Comparison of ENCODE assay signal across 20 cellular contexts in genomic region chr10:123139165-123139520, GRCh38. TPM values are rescaled to one million over a fixed set of nuclear protein-coding genes. Genes with fewer than 3 reads are reported as not detected.
A peak's percentile ranks its signal among the peaks of the same experiment; 100 is the strongest.
DNase-seq lines count a peak whose midpoint lies in the region; ATAC-seq, FAIRE-seq and TF ChIP-seq lines count a peak whose summit lies in the region.
"Had no signal": no experiment of that assay in that cellular context is flagged by ENCODE, and none has a peak within 500 bp of the region (broad histone marks: within the 10 kb centered on the region; RNA-seq: fewer than 3 reads in every experiment).

No MANE protein-coding gene starts in this region.

- no peak overlapping the region for H2AFZ ChIP-seq in HepG2 (ENCODE audit: low read length)
- H2AFZ ChIP-seq in keratinocyte (ENCODE audit: control insufficient read depth, low read length) = no peak overlapping the region

- intact Hi-C loops in HepG2 (cut with micrococcal nuclease; ENCODE audit: unreplicated experiment) (loop anchor here (5.0 kb wide), 1 partner anchor 128 kb away; no protein-coding TSS in a partner anchor), right lobe of liver (cut with DNase I) (loop anchor here in 1 of 2 donors (10.0 kb wide), 2 partner anchors 246 to 416 kb away; no protein-coding TSS in a partner anchor), Panc1 (cut with micrococcal nuclease; ENCODE audit: unreplicated experiment) (no loop called here)

- H3K4me2 ChIP-seq in HepG2 (ENCODE audit: low read depth, low read length) (peak overlapping the region; percentile 93), keratinocyte (ENCODE audit: control insufficient read depth, extremely low read depth, insufficient read depth, low read depth, low read length) (peak overlapping the region; percentile 22)

- TF ChIP-seq EP300 in HepG2 (IDR thresholded peaks at IDR 0.05; ENCODE audit: low read depth in 2 of 2, low read length in 2 of 2) (no peak), HepG2 (CRISPR knock-in tag; IDR thresholded peaks at IDR 0.05; ENCODE audit: borderline replicate concordance) (no peak)

- POLR2A ChIA-PET in HepG2 (lab: Yijun Ruan, JAX) (interaction anchor here (1.2 to 1.7 kb wide), 4 partner anchors 11 to 103 kb away, joined by 3 to 11 read pairs (median 4); partner anchors contain the start of gene BUB3), Panc1 (lab: Charles Lee) (no interaction called here)

- ATAC-seq in HepG2 = no peak
- ATAC-seq in right lobe of liver = no peak
- no peak for ATAC-seq in Panc1
- ATAC-seq in HG02763 (IDR thresholded peaks at IDR 0.05; ENCODE audit: unreplicated experiment) = no peak
- ATAC-seq: heart right ventricle had no signal

- 1% methylated on average over 7 of the region's 7 CpGs for WGBS in HepG2 (ENCODE audit: low lambda C conversion rate)
- 7% methylated on average over 7 of the region's 7 CpGs for WGBS in right lobe of liver (ENCODE audit: insufficient coverage, low coverage, low lambda C conversion rate, missing lambda C conversion rate)

- H3K9me3 ChIP-seq in HepG2 (ENCODE audit: low read length) (no peaks in the 10 kb centered on the region), right lobe of liver (no peaks in the 10 kb centered on the region), Panc1 (ENCODE audit: control insufficient read depth, insufficient read depth, low read depth, low read length) (no peaks in the 10 kb centered on the region), keratinocyte (ENCODE audit: control insufficient read depth, low read depth, low read length) (no peaks in the 10 kb centered on the region)
- H3K9me3 ChIP-seq in effector memory CD4-positive, alpha-beta T cell (ENCODE audit: control insufficient read depth, low read length) = no peaks in the 10 kb centered on the region
- H3K9me3 ChIP-seq: heart right ventricle had no signal

- no peaks in the 10 kb centered on the region for H3K79me2 ChIP-seq in HepG2 (ENCODE audit: insufficient read depth, low read length)
- H3K79me2 ChIP-seq in keratinocyte (ENCODE audit: control insufficient read depth, insufficient read depth, low read length) = no peaks in the 10 kb centered on the region

- no peaks in the 10 kb centered on the region for H3K9me1 ChIP-seq in keratinocyte (ENCODE audit: control insufficient read depth, extremely low read depth, insufficient read depth, low read length)

- TF ChIP-seq POLR2A in HepG2 (IDR thresholded peaks at IDR 0.05; ENCODE audit: insufficient read depth in 1 of 2, low read depth in 2 of 2, low read length in 2 of 2) (no peak), right lobe of liver (IDR thresholded peaks at IDR 0.05) (no peak)

- H3K4me3 Mint-ChIP-seq in nephron progenitor cell (no peak overlapping the region), glutamatergic neuron (ENCODE audit: unreplicated experiment) (no peak overlapping the region)

- H3K27ac Mint-ChIP-seq in nephron progenitor cell = no peak overlapping the region
- H3K27ac Mint-ChIP-seq in glutamatergic neuron (ENCODE audit: unreplicated experiment) = no peak overlapping the region
- H3K27ac Mint-ChIP-seq: activated T-helper 2 cell treated with anti-CD3 and anti-CD28 coated beads, Interferon-gamma antibody, Interleukin-2, Interleukin-4, amounts not matched to agents 10 μg/mL and 5 μg/mL and 100 μg/mL, durations not matched to agents 14 hours and 24 hours and 36 hours had no signal

- H3K4me3 ChIP-seq in HepG2 (replicated peaks in 1 of 3; ENCODE audit: insufficient read depth in 1 of 3, low read depth in 2 of 3, low read length in 3 of 3) = peak overlapping the region in 1 of 3 experiments; percentile 69; a peak in 1 of 6 replicates
- peak overlapping the region in 1 of 3 donors; percentile 35 for H3K4me3 ChIP-seq in right lobe of liver
- peak overlapping the region; percentile 31 to 56 for H3K4me3 ChIP-seq in Panc1 (ENCODE audit: low read depth in 2 of 2, low read length in 2 of 2)
- H3K4me3 ChIP-seq in keratinocyte (ENCODE audit: control insufficient read depth in 2 of 3, extremely low read depth in 1 of 3, insufficient read depth in 2 of 3, low read depth in 1 of 3, low read length in 3 of 3) = peak overlapping the region in 1 of 3 experiments; percentile 38
- H3K4me3 ChIP-seq in effector memory CD4-positive, alpha-beta T cell (ENCODE audit: insufficient read depth, low read depth, low read length, poor library complexity, severe bottlenecking) = no peak overlapping the region
- H3K4me3 ChIP-seq: heart right ventricle had no signal

- dilution Hi-C loops in keratinocyte (cut with MboI; ENCODE audit: extremely low pct_ligation_motif_present, low sequenced_read_pairs) = no loop called here

- FAIRE-seq in HepG2 (lab: Jason Lieb, UNC) = no peak
- FAIRE-seq in keratinocyte (lab: Jason Lieb, UNC) = no peak
- FAIRE-seq: TTC549 had no signal

- TF ChIP-seq RAD21 in HepG2 (CRISPR knock-in tag; IDR thresholded peaks at IDR 0.05) = no peak

- H3K36me3 ChIP-seq in HepG2 (replicated peaks in 1 of 2; ENCODE audit: control insufficient read depth in 1 of 2, insufficient read depth in 2 of 2, low read length in 2 of 2) = no peaks in the 10 kb centered on the region
- H3K36me3 ChIP-seq in right lobe of liver = no peaks in the 10 kb centered on the region
- 0 out of 2 replicates have a peak, but pooled peaks cover 3% of the 10 kb centered on the region for H3K36me3 ChIP-seq in Panc1 (ENCODE audit: control insufficient read depth, insufficient read depth, low read length)
- H3K36me3 ChIP-seq in keratinocyte (ENCODE audit: control insufficient read depth in 2 of 2, extremely low read depth in 1 of 2, insufficient read depth in 2 of 2, low read length in 2 of 2) = no peaks in the 10 kb centered on the region
- no peaks in the 10 kb centered on the region for H3K36me3 ChIP-seq in effector memory CD4-positive, alpha-beta T cell (ENCODE audit: control insufficient read depth, insufficient read depth, low read length)
- H3K36me3 ChIP-seq: heart right ventricle had no signal

- H3K4me1 ChIP-seq in HepG2 (ENCODE audit: insufficient read depth, low read length) (peaks cover 57% of the 10 kb centered on the region), right lobe of liver (peaks cover 0 to 53% (median 12%) of the 10 kb centered on the region in 4 donors), Panc1 (ENCODE audit: control insufficient read depth, insufficient read depth, low read length) (peaks cover 18% of the 10 kb centered on the region), keratinocyte (ENCODE audit: control insufficient read depth, extremely low read depth, insufficient read depth, low read length) (peaks cover 4% of the 10 kb centered on the region)
- H3K4me1 ChIP-seq in effector memory CD4-positive, alpha-beta T cell (ENCODE audit: control insufficient read depth, insufficient read depth, low read length, poor library complexity, severe bottlenecking) = peaks cover 61% of the 10 kb centered on the region

- H3K27me3 Mint-ChIP-seq in nephron progenitor cell (ENCODE audit: low read depth, poor library complexity) = peaks cover 100% of the 10 kb centered on the region
- peaks cover 42% of the 10 kb centered on the region for H3K27me3 Mint-ChIP-seq in glutamatergic neuron (ENCODE audit: unreplicated experiment)

- BruUV-seq in HepG2 (replicated peaks; lab: Mats Ljungman, UMichigan) = no TSS peak
- no TSS peak for BruUV-seq in Panc1 (replicated peaks; lab: Mats Ljungman, UMichigan)

- peaks cover 25% of the 10 kb centered on the region for H3K4me1 Mint-ChIP-seq in nephron progenitor cell
- peaks cover 18% of the 10 kb centered on the region for H3K4me1 Mint-ChIP-seq in glutamatergic neuron (ENCODE audit: low read depth, unreplicated experiment)

- no peak for DNase-seq in HepG2 (ENCODE audit: low spot score)
- no peak for DNase-seq in right lobe of liver
- DNase-seq in Panc1 (ENCODE audit: low read depth, low spot score) = no peak
- no peak for DNase-seq in keratinocyte (ENCODE audit: low read depth, low spot score)
- no peak for DNase-seq in nephron progenitor cell
- DNase-seq in glutamatergic neuron = no peak
- no peak for DNase-seq in effector memory CD4-positive, alpha-beta T cell
- DNase-seq: amniotic stem cell; cerebellar nuclear complex; DMS153; effector CD8-positive, alpha-beta T cell; heart right ventricle; Kasumi-1; NCI-H774; nucleus accumbens had no signal

- H4K20me1 ChIP-seq in HepG2 (ENCODE audit: insufficient read depth, low read length) (no peaks in the 10 kb centered on the region), keratinocyte (ENCODE audit: control insufficient read depth, extremely low read depth, insufficient read depth, low read length) (peaks cover 7% of the 10 kb centered on the region)

- CTCF ChIA-PET in HepG2 (lab: Yijun Ruan, JAX; ENCODE audit: low intra/inter-chr PET ratio, low total read pairs) (interaction anchor here (1.1 kb wide), 1 partner anchor 420 kb away, joined by 3 read pairs; no protein-coding TSS in a partner anchor), Panc1 (lab: Charles Lee) (interaction anchor here (0.5 kb wide), 1 partner anchor 419 kb away, joined by 4 read pairs; no protein-coding TSS in a partner anchor)

- in situ Hi-C loops in HepG2 (cut with HindIII; ENCODE audit: extremely low pct_ligation_motif_present, low pct_unique_long_range_greater_than_20kb) (no loop called here), Panc1 (cut with HindIII; ENCODE audit: low pct_unique_long_range_greater_than_20kb, low sequenced_read_pairs) (no loop called here)

- H3K36me3 Mint-ChIP-seq in nephron progenitor cell (ENCODE audit: low read depth) = no peaks in the 10 kb centered on the region
- no peaks in the 10 kb centered on the region for H3K36me3 Mint-ChIP-seq in glutamatergic neuron (ENCODE audit: unreplicated experiment)

- TF ChIP-seq CTCF in HepG2 (CRISPR knock-in tag; IDR thresholded peaks at IDR 0.05) (no peak), right lobe of liver (IDR thresholded peaks at IDR 0.05) (no peak), Panc1 (IDR thresholded peaks at IDR 0.05) (no peak), keratinocyte (optimal IDR thresholded peaks at IDR 0.05 in 1 of 3, IDR thresholded peaks at IDR 0.05 in 1 of 3, conservative IDR thresholded peaks at IDR 0.05 in 1 of 3; ENCODE audit: extremely low read depth in 1 of 3, insufficient read depth in 2 of 3, low read length in 3 of 3) (no peak), nephron progenitor cell (IDR thresholded peaks at IDR 0.05) (no peak), glutamatergic neuron (IDR thresholded peaks at IDR 0.05; ENCODE audit: partially characterized antibody, unreplicated experiment) (no peak)

- H3K27ac ChIP-seq in HepG2 (ENCODE audit: extremely low read length, insufficient read depth, low read length) = no peak overlapping the region
- no peak overlapping the region for H3K27ac ChIP-seq in right lobe of liver
- H3K27ac ChIP-seq in Panc1 (ENCODE audit: low read length) = peak overlapping the region; percentile 76
- H3K27ac ChIP-seq in keratinocyte (ENCODE audit: control insufficient read depth, insufficient read depth, low read length) = no peak overlapping the region
- no peak overlapping the region for H3K27ac ChIP-seq in effector memory CD4-positive, alpha-beta T cell (ENCODE audit: insufficient read depth, low read length, poor library complexity, severe bottlenecking)
- H3K27ac ChIP-seq: heart right ventricle had no signal

- no peak overlapping the region for H3K9ac ChIP-seq in HepG2 (ENCODE audit: insufficient read depth, low read depth, low read length)
- H3K9ac ChIP-seq in keratinocyte (ENCODE audit: control insufficient read depth, extremely low read depth, insufficient read depth, low read length) = no peak overlapping the region

- H3K27me3 ChIP-seq in HepG2 (ENCODE audit: control insufficient read depth in 1 of 2, insufficient read depth in 2 of 2, low read length in 2 of 2) (peaks cover 20 to 88% of the 10 kb centered on the region in 2 experiments; a peak in 4 of 5 replicates), right lobe of liver (peaks cover 35 to 85% of the 10 kb centered on the region in 2 donors), Panc1 (ENCODE audit: control insufficient read depth, insufficient read depth, low read length) (no peaks in the 10 kb centered on the region; the same call in 1 of the 2 replicates), keratinocyte (ENCODE audit: control insufficient read depth, extremely low read depth, insufficient read depth, low read length) (peaks cover 99% of the 10 kb centered on the region)
- peaks cover 92% of the 10 kb centered on the region for H3K27me3 ChIP-seq in effector memory CD4-positive, alpha-beta T cell (replicated peaks; ENCODE audit: control insufficient read depth, insufficient read depth, low read length, poor library complexity, severe bottlenecking)

- H3K9me3 Mint-ChIP-seq in nephron progenitor cell (no peaks in the 10 kb centered on the region), glutamatergic neuron (ENCODE audit: unreplicated experiment) (peaks cover 15% of the 10 kb centered on the region)
- H3K9me3 Mint-ChIP-seq: activated T-helper 2 cell treated with anti-CD3 and anti-CD28 coated beads, Interferon-gamma antibody, Interleukin-2, Interleukin-4, amounts not matched to agents 10 μg/mL and 5 μg/mL and 100 μg/mL, durations not matched to agents 14 hours and 24 hours and 36 hours had no signal

RNA-seq across cellular contexts. Expression of gene HMX3, which starts 3.4 kb away (rescaled TPM):
- not detected in 2 replicates for total RNA-seq in HepG2 (2016; rRNA removed; fragmentation: Illumina TruSeq; extraction: Trizol)
- total RNA-seq in HepG2 (2016; cell fraction: cytosol; rRNA removed; fragmentation: Illumina TruSeq; extraction: Trizol; ENCODE audit: low read depth) = not detected in 2 replicates
- total RNA-seq in HepG2 (2016; cell fraction: insoluble cytoplasmic fraction; rRNA removed; fragmentation: Illumina TruSeq; extraction: Trizol) = not detected in 2 replicates
- not detected in 2 replicates for total RNA-seq in HepG2 (2016; cell fraction: membrane; rRNA removed; fragmentation: Illumina TruSeq; extraction: Trizol)
- not detected in 2 replicates for total RNA-seq in HepG2 (2016; cell fraction: nucleus; rRNA removed; fragmentation: Illumina TruSeq; extraction: Trizol)
- not detected in 2 replicates for polyA plus RNA-seq in HepG2 (2011; rRNA removed)
- not detected in 2 replicates for polyA plus RNA-seq in HepG2 (2011; cell fraction: cytosol; rRNA removed)
- not detected in 2 replicates for polyA plus RNA-seq in HepG2 (2011; cell fraction: nucleus; rRNA removed)
- not detected in 2 replicates for polyA plus RNA-seq in HepG2 (2012)
- polyA plus RNA-seq in HepG2 (2016; cell fraction: cytosol; fragmentation: Illumina TruSeq; extraction: Trizol; ENCODE audit: low read depth) = not detected in 2 replicates
- polyA plus RNA-seq in HepG2 (2016; cell fraction: insoluble cytoplasmic fraction; fragmentation: Illumina TruSeq; extraction: Trizol; ENCODE audit: low read depth) = not detected in 2 replicates
- polyA plus RNA-seq in HepG2 (2016; cell fraction: membrane; fragmentation: Illumina TruSeq; extraction: Trizol; ENCODE audit: low read depth) = not detected in 2 replicates
- not detected in 2 replicates for polyA plus RNA-seq in HepG2 (2016; cell fraction: nucleus; fragmentation: Illumina TruSeq; extraction: Trizol; ENCODE audit: insufficient read depth, low read depth)
- not detected in 2 replicates for polyA minus RNA-seq in HepG2 (2011; rRNA and poly(A)+ RNA removed; ENCODE audit: low replicate concordance)
- polyA minus RNA-seq in HepG2 (2011; cell fraction: cytosol; rRNA and poly(A)+ RNA removed) = not detected in 2 replicates
- polyA minus RNA-seq in HepG2 (2011; cell fraction: nucleus; rRNA and poly(A)+ RNA removed) = not detected in 2 replicates
- not detected for total RNA-seq in right lobe of liver
- 15.2 TPM for total RNA-seq in Panc1 (2021; ENCODE audit: unreplicated experiment)
- polyA plus RNA-seq in Panc1 (2012; ENCODE audit: insufficient read length) = 11.9 TPM
- polyA plus RNA-seq in keratinocyte = not detected in 3 replicates
- not detected for polyA plus RNA-seq in keratinocyte (2011; ENCODE audit: low read depth)
- not detected in 2 replicates for polyA plus RNA-seq in keratinocyte (2011; cell fraction: cytosol; rRNA removed)
- not detected in 2 replicates for polyA plus RNA-seq in keratinocyte (2011; cell fraction: nucleus; rRNA removed)
- polyA plus RNA-seq in keratinocyte (2012; ENCODE audit: low replicate concordance) = not detected in 2 replicates
- polyA minus RNA-seq in keratinocyte = not detected in 3 replicates
- not detected for polyA minus RNA-seq in keratinocyte (2011; cell fraction: cytosol; rRNA and poly(A)+ RNA removed)
- not detected in 2 replicates for polyA minus RNA-seq in keratinocyte (2011; cell fraction: nucleus; rRNA and poly(A)+ RNA removed)
- total RNA-seq in glutamatergic neuron (ENCODE audit: unreplicated experiment) = not detected
- total RNA-seq: activated T-helper 2 cell treated with anti-CD3 and anti-CD28 coated beads, Interferon-gamma antibody, Interleukin-2, Interleukin-4, amounts not matched to agents 10 μg/mL and 5 μg/mL and 100 μg/mL, durations not matched to agents 14 hours and 24 hours and 36 hours; H7; heart right ventricle had no signal
- polyA plus RNA-seq: heart right ventricle had no signal

RNA-seq across cellular contexts. Expression of gene HMX2, which starts 8.8 kb away (rescaled TPM):
- total RNA-seq in HepG2 (2016; rRNA removed; fragmentation: Illumina TruSeq; extraction: Trizol) (not detected in 2 replicates), right lobe of liver (not detected), Panc1 (2021; ENCODE audit: unreplicated experiment) (2.7 TPM), glutamatergic neuron (ENCODE audit: unreplicated experiment) (not detected)
- total RNA-seq in HepG2 (2016; cell fraction: cytosol; rRNA removed; fragmentation: Illumina TruSeq; extraction: Trizol; ENCODE audit: low read depth) = not detected in 2 replicates
- total RNA-seq in HepG2 (2016; cell fraction: insoluble cytoplasmic fraction; rRNA removed; fragmentation: Illumina TruSeq; extraction: Trizol) = not detected in 2 replicates
- not detected in 2 replicates for total RNA-seq in HepG2 (2016; cell fraction: membrane; rRNA removed; fragmentation: Illumina TruSeq; extraction: Trizol)
- not detected in 2 replicates for total RNA-seq in HepG2 (2016; cell fraction: nucleus; rRNA removed; fragmentation: Illumina TruSeq; extraction: Trizol)
- polyA plus RNA-seq in HepG2 (2011; rRNA removed) (not detected in 2 replicates), keratinocyte (not detected in 3 replicates)
- polyA plus RNA-seq in HepG2 (2011; cell fraction: cytosol; rRNA removed) = 0.04 TPM in 1 of 2 replicates, not detected in the other
- not detected in 2 replicates for polyA plus RNA-seq in HepG2 (2011; cell fraction: nucleus; rRNA removed)
- not detected in 2 replicates for polyA plus RNA-seq in HepG2 (2012)
- polyA plus RNA-seq in HepG2 (2016; cell fraction: cytosol; fragmentation: Illumina TruSeq; extraction: Trizol; ENCODE audit: low read depth) = not detected in 2 replicates
- polyA plus RNA-seq in HepG2 (2016; cell fraction: insoluble cytoplasmic fraction; fragmentation: Illumina TruSeq; extraction: Trizol; ENCODE audit: low read depth) = not detected in 2 replicates
- not detected in 2 replicates for polyA plus RNA-seq in HepG2 (2016; cell fraction: membrane; fragmentation: Illumina TruSeq; extraction: Trizol; ENCODE audit: low read depth)
- polyA plus RNA-seq in HepG2 (2016; cell fraction: nucleus; fragmentation: Illumina TruSeq; extraction: Trizol; ENCODE audit: insufficient read depth, low read depth) = not detected in 2 replicates
- 0.14 TPM in 1 of 2 replicates, not detected in the other for polyA minus RNA-seq in HepG2 (2011; rRNA and poly(A)+ RNA removed; ENCODE audit: low replicate concordance)
- polyA minus RNA-seq in HepG2 (2011; cell fraction: cytosol; rRNA and poly(A)+ RNA removed) = not detected in 2 replicates
- not detected in 2 replicates for polyA minus RNA-seq in HepG2 (2011; cell fraction: nucleus; rRNA and poly(A)+ RNA removed)
- 4.1 TPM for polyA plus RNA-seq in Panc1 (2012; ENCODE audit: insufficient read length)
- polyA plus RNA-seq in keratinocyte (2011; ENCODE audit: low read depth) = not detected
- not detected in 2 replicates for polyA plus RNA-seq in keratinocyte (2011; cell fraction: cytosol; rRNA removed)
- not detected in 2 replicates for polyA plus RNA-seq in keratinocyte (2011; cell fraction: nucleus; rRNA removed)
- not detected in 2 replicates for polyA plus RNA-seq in keratinocyte (2012; ENCODE audit: low replicate concordance)
- polyA minus RNA-seq in keratinocyte = not detected in 3 replicates
- polyA minus RNA-seq in keratinocyte (2011; cell fraction: cytosol; rRNA and poly(A)+ RNA removed) = not detected
- not detected in 2 replicates for polyA minus RNA-seq in keratinocyte (2011; cell fraction: nucleus; rRNA and poly(A)+ RNA removed)
- total RNA-seq: activated T-helper 2 cell treated with anti-CD3 and anti-CD28 coated beads, Interferon-gamma antibody, Interleukin-2, Interleukin-4, amounts not matched to agents 10 μg/mL and 5 μg/mL and 100 μg/mL, durations not matched to agents 14 hours and 24 hours and 36 hours; H7; heart right ventricle; kidney epithelial cell had no signal
- polyA plus RNA-seq: heart right ventricle had no signal

RNA-seq across cellular contexts. Expression of gene BUB3, which starts 15.1 kb away (rescaled TPM):
- 174 and 230 TPM in 2 replicates for total RNA-seq in HepG2 (2016; rRNA removed; fragmentation: Illumina TruSeq; extraction: Trizol)
- total RNA-seq in HepG2 (2016; cell fraction: cytosol; rRNA removed; fragmentation: Illumina TruSeq; extraction: Trizol; ENCODE audit: low read depth) = 42.5 and 51.9 TPM in 2 replicates
- total RNA-seq in HepG2 (2016; cell fraction: insoluble cytoplasmic fraction; rRNA removed; fragmentation: Illumina TruSeq; extraction: Trizol) = 170 and 239 TPM in 2 replicates
- total RNA-seq in HepG2 (2016; cell fraction: membrane; rRNA removed; fragmentation: Illumina TruSeq; extraction: Trizol) = 74.0 and 86.8 TPM in 2 replicates
- 91.7 and 115 TPM in 2 replicates for total RNA-seq in HepG2 (2016; cell fraction: nucleus; rRNA removed; fragmentation: Illumina TruSeq; extraction: Trizol)
- 184 and 188 TPM in 2 replicates for polyA plus RNA-seq in HepG2 (2011; rRNA removed)
- polyA plus RNA-seq in HepG2 (2011; cell fraction: cytosol; rRNA removed) = 121 and 143 TPM in 2 replicates
- 242 and 278 TPM in 2 replicates for polyA plus RNA-seq in HepG2 (2011; cell fraction: nucleus; rRNA removed)
- polyA plus RNA-seq in HepG2 (2012) = 109 and 119 TPM in 2 replicates
- 36.9 and 37.0 TPM in 2 replicates for polyA plus RNA-seq in HepG2 (2016; cell fraction: cytosol; fragmentation: Illumina TruSeq; extraction: Trizol; ENCODE audit: low read depth)
- polyA plus RNA-seq in HepG2 (2016; cell fraction: insoluble cytoplasmic fraction; fragmentation: Illumina TruSeq; extraction: Trizol; ENCODE audit: low read depth) = 215 and 216 TPM in 2 replicates
- polyA plus RNA-seq in HepG2 (2016; cell fraction: membrane; fragmentation: Illumina TruSeq; extraction: Trizol; ENCODE audit: low read depth) = 40.5 and 49.2 TPM in 2 replicates
- polyA plus RNA-seq in HepG2 (2016; cell fraction: nucleus; fragmentation: Illumina TruSeq; extraction: Trizol; ENCODE audit: insufficient read depth, low read depth) = 127 and 140 TPM in 2 replicates
- 444 and 777 TPM in 2 replicates for polyA minus RNA-seq in HepG2 (2011; rRNA and poly(A)+ RNA removed; ENCODE audit: low replicate concordance)
- polyA minus RNA-seq in HepG2 (2011; cell fraction: cytosol; rRNA and poly(A)+ RNA removed) = 107 and 129 TPM in 2 replicates
- polyA minus RNA-seq in HepG2 (2011; cell fraction: nucleus; rRNA and poly(A)+ RNA removed) = 163 and 164 TPM in 2 replicates
- 10 to 100 TPM; 24.1 to 50.9 (median 31.2) TPM for total RNA-seq in right lobe of liver
- 237 TPM for total RNA-seq in Panc1 (2021; ENCODE audit: unreplicated experiment)
- 189 TPM for polyA plus RNA-seq in Panc1 (2012; ENCODE audit: insufficient read length)
- polyA plus RNA-seq in keratinocyte = 140 to 171 TPM (median 162 TPM) in 3 replicates
- polyA plus RNA-seq in keratinocyte (2011; ENCODE audit: low read depth) = 66.4 TPM
- polyA plus RNA-seq in keratinocyte (2011; cell fraction: cytosol; rRNA removed) = 81.4 and 116 TPM in 2 replicates
- 145 and 150 TPM in 2 replicates for polyA plus RNA-seq in keratinocyte (2011; cell fraction: nucleus; rRNA removed)
- polyA plus RNA-seq in keratinocyte (2012; ENCODE audit: low replicate concordance) = 75.2 and 125 TPM in 2 replicates
- 234 to 258 TPM (median 248 TPM) in 3 replicates for polyA minus RNA-seq in keratinocyte
- 232 TPM for polyA minus RNA-seq in keratinocyte (2011; cell fraction: cytosol; rRNA and poly(A)+ RNA removed)
- polyA minus RNA-seq in keratinocyte (2011; cell fraction: nucleus; rRNA and poly(A)+ RNA removed) = 82.8 and 101 TPM in 2 replicates
- total RNA-seq in glutamatergic neuron (ENCODE audit: unreplicated experiment) = 81.1 TPM

Comparison
In these comparisons a context has a peak if more than half of its experiments do, and no peak if none do; other contexts are left out.
1. RNA of gene HMX3, which starts 3.4 kb away (total RNA-seq): 15.2 TPM in Panc1 (single experiment); not detected in HepG2, not detected in right lobe of liver and not detected in glutamatergic neuron (single experiment); every median in the first group is over 10 times any median in the second.